ENCODE assay signal across 7 cellular contexts in genomic region chr10:21953585-21954057, GRCh38.
DNase-seq lines count a peak whose midpoint lies in the region; ATAC-seq and TF ChIP-seq lines count a peak whose summit lies in the region.

No MANE protein-coding gene starts in this region.

- in situ Hi-C loops in brain microvascular endothelial cell (cut with HindIII; ENCODE audit: low pct_ligation_motif_present, low sequenced_read_pairs): no loop called here

- H3K9me3 ChIP-seq in HEK293 (ENCODE audit: control insufficient read depth, insufficient read depth, low read depth, low read length): no peaks in the 10 kb centered on the region

- H3K4me1 ChIP-seq in HEK293 (ENCODE audit: control insufficient read depth, insufficient read depth, low read length): no peaks in the 10 kb centered on the region

- CTCF ChIA-PET in HEK293 (lab: Yijun Ruan, JAX): interaction anchor here (0.6 to 1.3 kb wide), 12 partner anchors 10 to 1062 kb away, joined by 3 to 7 read pairs (median 3); no protein-coding TSS in a partner anchor

- H3K36me3 ChIP-seq in HEK293 (ENCODE audit: control insufficient read depth in 2 of 2, insufficient read depth in 1 of 2, low read length in 2 of 2) (no peaks in the 10 kb centered on the region), brain microvascular endothelial cell (replicated peaks) (no peaks in the 10 kb centered on the region)

- POLR2A ChIA-PET in HEK293 (lab: Yijun Ruan, JAX): interaction anchor here (0.6 kb wide), 3 partner anchors 276 to 1709 kb away, joined by 5 to 11 read pairs (median 6); no protein-coding TSS in a partner anchor

- DNase-seq in GF-D8 (lab: John Stamatoyannopoulos, UW) (peak; percentile 30), NCI-H2227 (lab: John Stamatoyannopoulos, UW; ENCODE audit: unreplicated experiment) (peak; percentile 7), brain microvascular endothelial cell (no peak), left kidney (ENCODE audit: low read depth, low spot score) (peak; percentile 53)

- ATAC-seq in HG03045 (IDR thresholded peaks at IDR 0.05; ENCODE audit: unreplicated experiment) (no peak), GM19397 (IDR thresholded peaks at IDR 0.05; ENCODE audit: unreplicated experiment) (no peak)

- H3K27me3 ChIP-seq in brain microvascular endothelial cell (replicated peaks): no peaks in the 10 kb centered on the region

- TF ChIP-seq CTCF in HEK293 (tag by site-specific recombination; IDR thresholded peaks at IDR 0.05) (no peak), brain microvascular endothelial cell (IDR thresholded peaks at IDR 0.05; ENCODE audit: low read depth, low read length, missing control alignments) (peak; percentile 36)

- H3K4me3 ChIP-seq in HEK293 (ENCODE audit: low read depth, low read length) (no peak overlapping the region), brain microvascular endothelial cell (ENCODE audit: low read depth, low read length) (no peak overlapping the region)

- H3K27ac ChIP-seq in HEK293 (ENCODE audit: extremely low read depth, low read depth, low read length) (no peak overlapping the region), brain microvascular endothelial cell (no peak overlapping the region)

TF ChIP-seq in HEK293, 187 proteins besides CTCF, POLR2A, EP300 and RAD21:
- TF ChIP-seq ZFHX2 (tag by site-specific recombination; conservative IDR thresholded peaks at IDR 0.05) (no peak), INSM2 (tag by site-specific recombination; IDR thresholded peaks at IDR 0.05) (no peak), ZNF362 (tag by site-specific recombination; IDR thresholded peaks at IDR 0.05) (peak; percentile 95), ZNF366 (tag by site-specific recombination; conservative IDR thresholded peaks at IDR 0.05) (no peak), KLF7 (tag by site-specific recombination; IDR thresholded peaks at IDR 0.05; ENCODE audit: borderline replicate concordance) (no peak), ZNF654 (tag by site-specific recombination; IDR thresholded peaks at IDR 0.05; ENCODE audit: low read depth) (peak; percentile 83), GLIS2 (tag by site-specific recombination; IDR thresholded peaks at IDR 0.05) (no peak), ZNF777 (tag by site-specific recombination; IDR thresholded peaks at IDR 0.05; ENCODE audit: borderline replicate concordance) (no peak), ZNF560 (tag by site-specific recombination; IDR thresholded peaks at IDR 0.05; ENCODE audit: borderline replicate concordance) (no peak), OVOL3 (tag by site-specific recombination; IDR thresholded peaks at IDR 0.05) (no peak), PRDM6 (tag by site-specific recombination; IDR thresholded peaks at IDR 0.05) (0 out of 2 replicates have a peak, but pooled peaks have one; percentile 13)
